Comparison of ENCODE assay signal across 13 cellular contexts in the genomic region with DNA sequence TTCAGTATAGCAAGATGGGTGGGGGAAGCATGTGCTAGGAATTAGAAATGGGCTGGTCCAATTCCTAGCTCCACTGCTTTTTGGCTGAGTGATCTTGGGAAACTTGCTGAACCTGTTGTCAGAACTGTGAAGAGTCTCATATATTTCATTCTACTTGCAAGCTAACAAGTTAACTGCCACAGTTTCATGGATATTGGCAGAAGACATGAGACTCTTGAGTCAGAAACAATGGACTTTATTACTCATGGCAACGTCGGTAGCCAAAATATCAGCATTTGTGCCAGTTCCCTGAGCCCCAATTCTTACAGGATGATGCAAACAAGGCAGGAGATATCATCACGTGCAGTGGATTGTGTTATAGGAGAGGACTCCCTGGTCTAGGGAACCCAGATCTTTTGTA. TPM values are rescaled to one million over a fixed set of nuclear protein-coding genes. Genes with fewer than 3 reads are reported as not detected.
"Had no signal": no experiment of that assay in that cellular context is flagged by ENCODE, and none has a peak within 500 bp of the region (broad histone marks: within the 10 kb centered on the region; RNA-seq: fewer than 3 reads in every experiment).

No MANE protein-coding gene starts in this region.

- H3K4me1 ChIP-seq: lower lobe of right lung, right atrium auricular region, uterus had no signal

- H3K9me3 Mint-ChIP-seq: activated CD4-positive, alpha-beta memory T cell treated with anti-CD3 and anti-CD28 coated beads for 36 hours; activated naive CD8-positive, alpha-beta T cell treated with anti-CD3 and anti-CD28 coated beads, Interleukin-2, amount 10 ng/mL, durations not matched to agents 7 days and 5 days; activated T-cell treated with anti-CD3 and anti-CD28 coated beads, Interleukin-2, amount 50 U/mL, for 4 hours had no signal

- H3K36me3 ChIP-seq: lower lobe of right lung, right atrium auricular region, uterus had no signal

- H3K36me3 Mint-ChIP-seq: activated CD4-positive, alpha-beta memory T cell treated with anti-CD3 and anti-CD28 coated beads for 36 hours; activated naive CD8-positive, alpha-beta T cell treated with anti-CD3 and anti-CD28 coated beads, Interleukin-2, amount 10 ng/mL, durations not matched to agents 7 days and 5 days had no signal

- H3K27ac ChIP-seq: lower lobe of right lung, right atrium auricular region, skin epidermis, uterus had no signal

- H3K9me3 ChIP-seq: lower lobe of right lung, right atrium auricular region, uterus had no signal

- H3K27me3 ChIP-seq: right atrium auricular region, uterus had no signal

- H3K4me3 Mint-ChIP-seq: activated CD4-positive, alpha-beta memory T cell treated with anti-CD3 and anti-CD28 coated beads for 36 hours; activated naive CD8-positive, alpha-beta T cell treated with anti-CD3 and anti-CD28 coated beads, Interleukin-2, amount 10 ng/mL, durations not matched to agents 7 days and 5 days; activated T-cell treated with anti-CD3 and anti-CD28 coated beads, Interleukin-2, amount 50 U/mL, for 4 hours; naive thymus-derived CD4-positive, alpha-beta T cell had no signal

- H3K27ac Mint-ChIP-seq: activated CD4-positive, alpha-beta memory T cell treated with anti-CD3 and anti-CD28 coated beads for 36 hours; activated naive CD8-positive, alpha-beta T cell treated with anti-CD3 and anti-CD28 coated beads, Interleukin-2, amount 10 ng/mL, durations not matched to agents 7 days and 5 days; naive thymus-derived CD4-positive, alpha-beta T cell had no signal

- H3K4me3 ChIP-seq: lower lobe of right lung, right atrium auricular region, skin epidermis, uterus had no signal

- H3K27me3 Mint-ChIP-seq: activated CD4-positive, alpha-beta memory T cell treated with anti-CD3 and anti-CD28 coated beads for 36 hours; activated naive CD8-positive, alpha-beta T cell treated with anti-CD3 and anti-CD28 coated beads, Interleukin-2, amount 10 ng/mL, durations not matched to agents 7 days and 5 days had no signal

- DNase-seq: activated CD4-positive, alpha-beta memory T cell treated with anti-CD3 and anti-CD28 coated beads for 36 hours; activated CD4-positive, alpha-beta T cell treated with anti-CD3 and anti-CD28 coated beads for 1 hour; activated gamma-delta T cell; activated naive CD8-positive, alpha-beta T cell treated with anti-CD3 and anti-CD28 coated beads, Interleukin-2, amount 10 ng/mL, durations not matched to agents 7 days and 5 days; activated T-cell treated with anti-CD3 and anti-CD28 coated beads, Interleukin-2, amount 50 U/mL, for 4 hours; aorta; kidney glomerular epithelial cell; lower lobe of right lung; naive thymus-derived CD4-positive, alpha-beta T cell; uterus had no signal

- H3K4me1 Mint-ChIP-seq: activated naive CD8-positive, alpha-beta T cell treated with anti-CD3 and anti-CD28 coated beads, Interleukin-2, amount 10 ng/mL, durations not matched to agents 7 days and 5 days; naive thymus-derived CD4-positive, alpha-beta T cell had no signal

RNA-seq across cellular contexts. Expression of a gene that starts 26.6 kb away (rescaled TPM):
- total RNA-seq: activated naive CD8-positive, alpha-beta T cell treated with anti-CD3 and anti-CD28 coated beads, Interleukin-2, amount 10 ng/mL, durations not matched to agents 7 days and 5 days; fibroblast of lung; lower lobe of right lung; naive thymus-derived CD4-positive, alpha-beta T cell had no signal
- polyA plus RNA-seq: naive thymus-derived CD4-positive, alpha-beta T cell had no signal
